ENCODE assay signal across 1 cellular context in genomic region chr10:80158598-80159127, GRCh38.
TF ChIP-seq lines count a peak whose summit lies in the region.

No MANE protein-coding gene starts in this region.

TF ChIP-seq in K562, 482 proteins besides CTCF, POLR2A, EP300 and RAD21 (continued from another document and continues in another):
- TF ChIP-seq BCLAF1 (IDR thresholded peaks at IDR 0.05; ENCODE audit: borderline replicate concordance in 1 of 2, control insufficient read depth in 1 of 2, low read depth in 2 of 2, low read length in 1 of 2), result no peak
- peak; percentile 98 for TF ChIP-seq CREB3L1 (IDR thresholded peaks at IDR 0.05; ENCODE audit: borderline replicate concordance, low read depth)
- no peak for TF ChIP-seq EWSR1 (IDR thresholded peaks at IDR 0.05; ENCODE audit: borderline replicate concordance, low read depth, partially characterized antibody)
- TF ChIP-seq SMC3 (conservative IDR thresholded peaks at IDR 0.05; ENCODE audit: insufficient read depth, low read depth, low read length), result no peak
- no peak for TF ChIP-seq SAFB2 (IDR thresholded peaks at IDR 0.05; ENCODE audit: borderline replicate concordance, low read depth, low read length, severe bottlenecking)
- no peak for TF ChIP-seq HNRNPLL (IDR thresholded peaks at IDR 0.05; ENCODE audit: low read depth, low read length, poor library complexity, severe bottlenecking)
- TF ChIP-seq, protein P1, sequence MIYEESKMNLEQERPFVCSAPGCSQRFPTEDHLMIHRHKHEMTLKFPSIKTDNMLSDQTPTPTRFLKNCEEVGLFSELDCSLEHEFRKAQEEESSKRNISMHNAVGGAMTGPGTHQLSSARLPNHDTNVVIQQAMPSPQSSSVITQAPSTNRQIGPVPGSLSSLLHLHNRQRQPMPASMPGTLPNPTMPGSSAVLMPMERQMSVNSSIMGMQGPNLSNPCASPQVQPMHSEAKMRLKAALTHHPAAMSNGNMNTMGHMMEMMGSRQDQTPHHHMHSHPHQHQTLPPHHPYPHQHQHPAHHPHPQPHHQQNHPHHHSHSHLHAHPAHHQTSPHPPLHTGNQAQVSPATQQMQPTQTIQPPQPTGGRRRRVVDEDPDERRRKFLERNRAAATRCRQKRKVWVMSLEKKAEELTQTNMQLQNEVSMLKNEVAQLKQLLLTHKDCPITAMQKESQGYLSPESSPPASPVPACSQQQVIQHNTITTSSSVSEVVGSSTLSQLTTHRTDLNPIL (CRISPR knock-in tag; IDR thresholded peaks at IDR 0.05), result no peak
- no peak for TF ChIP-seq NCOA2 (IDR thresholded peaks at IDR 0.05; ENCODE audit: partially characterized antibody in 2 of 2)
- TF ChIP-seq ZEB2 (IDR thresholded peaks at IDR 0.05), result 0 out of 2 replicates have a peak, but pooled peaks have one; percentile 35
- no peak for TF ChIP-seq KLF1 (tag; IDR thresholded peaks at IDR 0.05)
- TF ChIP-seq RBM15 (IDR thresholded peaks at IDR 0.05; ENCODE audit: insufficient read depth, low read length), result no peak
- TF ChIP-seq NCOR1 (IDR thresholded peaks at IDR 0.05), result no peak
- no peak for TF ChIP-seq RFX7 (CRISPR knock-in tag; IDR thresholded peaks at IDR 0.05)
- no peak for TF ChIP-seq ZNF23 (CRISPR knock-in tag; IDR thresholded peaks at IDR 0.05)
- no peak for TF ChIP-seq GMEB1 (CRISPR knock-in tag; IDR thresholded peaks at IDR 0.05)
- TF ChIP-seq RNF2 (IDR thresholded peaks at IDR 0.05), result peak; percentile 54; the same call in 1 of the 2 replicates
- TF ChIP-seq SRSF9 (IDR thresholded peaks at IDR 0.05; ENCODE audit: borderline replicate concordance, low read depth, low read length), result no peak
- no peak for TF ChIP-seq ZNF764 (CRISPR knock-in tag; IDR thresholded peaks at IDR 0.05; ENCODE audit: low read depth)
- TF ChIP-seq TCF7L2 (IDR thresholded peaks at IDR 0.05; ENCODE audit: low read depth, low read length), result no peak
- TF ChIP-seq ELK3 (CRISPR knock-in tag; IDR thresholded peaks at IDR 0.05), result no peak
- TF ChIP-seq NR4A1 (CRISPR knock-in tag; IDR thresholded peaks at IDR 0.05), result no peak
- TF ChIP-seq NR4A1 (tag; IDR thresholded peaks at IDR 0.05), result no peak
- TF ChIP-seq ESRRA (IDR thresholded peaks at IDR 0.05; ENCODE audit: borderline replicate concordance, low read depth), result peak; percentile 27; the same call in 1 of the 2 replicates
- TF ChIP-seq TAF9B (IDR thresholded peaks at IDR 0.05; ENCODE audit: partially characterized antibody), result no peak
- TF ChIP-seq GABPA (tag; conservative IDR thresholded peaks at IDR 0.05; ENCODE audit: low read depth), result peak; percentile 84
- TF ChIP-seq HOMEZ (CRISPR knock-in tag; IDR thresholded peaks at IDR 0.05), result no peak
- TF ChIP-seq, protein P2, sequence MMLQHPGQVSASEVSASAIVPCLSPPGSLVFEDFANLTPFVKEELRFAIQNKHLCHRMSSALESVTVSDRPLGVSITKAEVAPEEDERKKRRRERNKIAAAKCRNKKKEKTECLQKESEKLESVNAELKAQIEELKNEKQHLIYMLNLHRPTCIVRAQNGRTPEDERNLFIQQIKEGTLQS (IDR thresholded peaks at IDR 0.05), result peak; percentile 97
- TF ChIP-seq, protein P2 (CRISPR knock-in tag; conservative IDR thresholded peaks at IDR 0.05), result peak; percentile 91
- TF ChIP-seq, protein P3, sequence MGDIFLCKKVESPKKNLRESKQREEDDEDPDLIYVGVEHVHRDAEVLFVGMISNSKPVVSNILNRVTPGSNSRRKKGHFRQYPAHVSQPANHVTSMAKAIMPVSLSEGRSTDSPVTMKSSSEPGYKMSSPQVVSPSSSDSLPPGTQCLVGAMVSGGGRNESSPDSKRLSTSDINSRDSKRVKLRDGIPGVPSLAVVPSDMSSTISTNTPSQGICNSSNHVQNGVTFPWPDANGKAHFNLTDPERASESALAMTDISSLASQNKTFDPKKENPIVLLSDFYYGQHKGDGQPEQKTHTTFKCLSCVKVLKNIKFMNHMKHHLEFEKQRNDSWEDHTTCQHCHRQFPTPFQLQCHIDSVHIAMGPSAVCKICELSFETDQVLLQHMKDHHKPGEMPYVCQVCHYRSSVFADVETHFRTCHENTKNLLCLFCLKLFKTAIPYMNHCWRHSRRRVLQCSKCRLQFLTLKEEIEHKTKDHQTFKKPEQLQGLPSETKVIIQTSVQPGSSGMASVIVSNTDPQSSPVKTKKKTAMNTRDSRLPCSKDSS (IDR thresholded peaks at IDR 0.05; ENCODE audit: low read depth, partially characterized antibody), result no peak
- TF ChIP-seq, protein P4, sequence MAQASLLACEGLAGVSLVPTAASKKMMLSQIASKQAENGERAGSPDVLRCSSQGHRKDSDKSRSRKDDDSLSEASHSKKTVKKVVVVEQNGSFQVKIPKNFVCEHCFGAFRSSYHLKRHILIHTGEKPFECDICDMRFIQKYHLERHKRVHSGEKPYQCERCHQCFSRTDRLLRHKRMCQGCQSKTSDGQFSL (CRISPR knock-in tag; IDR thresholded peaks at IDR 0.05), result no peak
- TF ChIP-seq, protein P4 (tag; IDR thresholded peaks at IDR 0.05), result no peak
- TF ChIP-seq PHF20 (IDR thresholded peaks at IDR 0.05; ENCODE audit: partially characterized antibody), result no peak
- TF ChIP-seq TAF7 (tag; IDR thresholded peaks at IDR 0.05), result no peak
- TF ChIP-seq PML (IDR thresholded peaks at IDR 0.05; ENCODE audit: low read length), result no peak
- no peak for TF ChIP-seq PATZ1 (CRISPR knock-in tag; IDR thresholded peaks at IDR 0.05; ENCODE audit: borderline replicate concordance)
- TF ChIP-seq MNT (conservative IDR thresholded peaks at IDR 0.05), result peak; percentile 96 to 98
- TF ChIP-seq MAFG (tag; conservative IDR thresholded peaks at IDR 0.05), result no peak
- no peak for TF ChIP-seq MXI1 (IDR thresholded peaks at IDR 0.05; ENCODE audit: low read depth, low read length)
- TF ChIP-seq ZNF184 (CRISPR knock-in tag; IDR thresholded peaks at IDR 0.05), result no peak
- no peak for TF ChIP-seq XRCC3 (IDR thresholded peaks at IDR 0.05)
- no peak for TF ChIP-seq RBM17 (IDR thresholded peaks at IDR 0.05; ENCODE audit: borderline replicate concordance, low read depth, low read length)
- no peak for TF ChIP-seq ZNF76 (CRISPR knock-in tag; IDR thresholded peaks at IDR 0.05; ENCODE audit: borderline replicate concordance)
- no peak for TF ChIP-seq ZNF224 (CRISPR knock-in tag; IDR thresholded peaks at IDR 0.05)
